In genomic region chr1:171741872-171742576, GRCh38 we compare ENCODE assay signal across 1 cellular context.
A peak's percentile ranks its signal among the peaks of the same experiment; 100 is the strongest.
TF ChIP-seq lines count a peak whose summit lies in the region.

A gene with protein sequence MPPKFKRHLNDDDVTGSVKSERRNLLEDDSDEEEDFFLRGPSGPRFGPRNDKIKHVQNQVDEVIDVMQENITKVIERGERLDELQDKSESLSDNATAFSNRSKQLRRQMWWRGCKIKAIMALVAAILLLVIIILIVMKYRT (minus strand): TSS chr1:171742065. CDS start chr1:171738414, 3,651 bp downstream.

TF ChIP-seq in H1, 55 proteins besides CTCF, POLR2A, EP300 and RAD21:
- TF ChIP-seq HDAC2 (IDR thresholded peaks at IDR 0.05; ENCODE audit: borderline replicate concordance in 1 of 2, low read depth in 2 of 2, low read length in 2 of 2): peak in 1 of 2 experiments; percentile 76; a peak in 1 of 4 replicates
- peak; percentile 98 for TF ChIP-seq SRF (IDR thresholded peaks at IDR 0.05; ENCODE audit: low read depth, low read length)
- peak; percentile 79; the same call in 1 of the 2 replicates for TF ChIP-seq EGR1 (IDR thresholded peaks at IDR 0.05; ENCODE audit: borderline replicate concordance, low read depth, low read length)
- TF ChIP-seq YY1 (IDR thresholded peaks at IDR 0.05; ENCODE audit: low read depth, low read length): peak; percentile 69; the same call in 1 of the 2 replicates
- TF ChIP-seq CHD2 (IDR thresholded peaks at IDR 0.05; ENCODE audit: low read length): no peak
- TF ChIP-seq KDM4A (IDR thresholded peaks at IDR 0.05; ENCODE audit: low read depth, low read length, severe bottlenecking): peak; percentile 62
- peak; percentile 68 to 88; a peak in 3 of 4 replicates for TF ChIP-seq SIN3A (conservative IDR thresholded peaks at IDR 0.05 in 1 of 2, IDR thresholded peaks at IDR 0.05 in 1 of 2; ENCODE audit: low read depth in 1 of 2, low read length in 2 of 2)
- TF ChIP-seq SP1 (IDR thresholded peaks at IDR 0.05; ENCODE audit: low read depth, low read length): peak; percentile 92
- TF ChIP-seq, protein P1, sequence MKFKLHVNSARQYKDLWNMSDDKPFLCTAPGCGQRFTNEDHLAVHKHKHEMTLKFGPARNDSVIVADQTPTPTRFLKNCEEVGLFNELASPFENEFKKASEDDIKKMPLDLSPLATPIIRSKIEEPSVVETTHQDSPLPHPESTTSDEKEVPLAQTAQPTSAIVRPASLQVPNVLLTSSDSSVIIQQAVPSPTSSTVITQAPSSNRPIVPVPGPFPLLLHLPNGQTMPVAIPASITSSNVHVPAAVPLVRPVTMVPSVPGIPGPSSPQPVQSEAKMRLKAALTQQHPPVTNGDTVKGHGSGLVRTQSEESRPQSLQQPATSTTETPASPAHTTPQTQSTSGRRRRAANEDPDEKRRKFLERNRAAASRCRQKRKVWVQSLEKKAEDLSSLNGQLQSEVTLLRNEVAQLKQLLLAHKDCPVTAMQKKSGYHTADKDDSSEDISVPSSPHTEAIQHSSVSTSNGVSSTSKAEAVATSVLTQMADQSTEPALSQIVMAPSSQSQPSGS (IDR thresholded peaks at IDR 0.05; ENCODE audit: low read length): no peak
- no peak for TF ChIP-seq CTBP2 (IDR thresholded peaks at IDR 0.05; ENCODE audit: borderline replicate concordance, insufficient read depth, insufficient read length, low read length)
- no peak for TF ChIP-seq TCF12 (IDR thresholded peaks at IDR 0.05; ENCODE audit: low read depth, low read length)
- TF ChIP-seq KDM1A (IDR thresholded peaks at IDR 0.05; ENCODE audit: borderline replicate concordance, low read length): no peak
- 0 out of 2 replicates have a peak, but pooled peaks have one; percentile 28 for TF ChIP-seq KDM5A (IDR thresholded peaks at IDR 0.05; ENCODE audit: low read length)
- TF ChIP-seq JUND (IDR thresholded peaks at IDR 0.05; ENCODE audit: low read length): no peak
- TF ChIP-seq SUZ12 (IDR thresholded peaks at IDR 0.05; ENCODE audit: low read length): no peak
- no peak for TF ChIP-seq CHD1 (IDR thresholded peaks at IDR 0.05; ENCODE audit: low read depth, low read length)
- peak; percentile 59 for TF ChIP-seq TAF7 (optimal IDR thresholded peaks at IDR 0.05; ENCODE audit: borderline replicate concordance, low read depth, low read length)
- TF ChIP-seq EZH2 (IDR thresholded peaks at IDR 0.05; ENCODE audit: low read depth, low read length, severe bottlenecking): no peak
- peak; percentile 67 for TF ChIP-seq TBP (IDR thresholded peaks at IDR 0.05; ENCODE audit: low read depth, low read length)
- no peak for TF ChIP-seq SIX5 (IDR thresholded peaks at IDR 0.05; ENCODE audit: low read depth, low read length)
- no peak for TF ChIP-seq BACH1 (IDR thresholded peaks at IDR 0.05; ENCODE audit: low read length)
- TF ChIP-seq HDAC6 (IDR thresholded peaks at IDR 0.05; ENCODE audit: low read depth, low read length): no peak
- peak; percentile 77 for TF ChIP-seq POLR2AphosphoS5 (IDR thresholded peaks at IDR 0.05; ENCODE audit: low read depth, low read length)
- peak; percentile 100 for TF ChIP-seq ASH2L (IDR thresholded peaks at IDR 0.05; ENCODE audit: low read length)
- TF ChIP-seq, protein P2, sequence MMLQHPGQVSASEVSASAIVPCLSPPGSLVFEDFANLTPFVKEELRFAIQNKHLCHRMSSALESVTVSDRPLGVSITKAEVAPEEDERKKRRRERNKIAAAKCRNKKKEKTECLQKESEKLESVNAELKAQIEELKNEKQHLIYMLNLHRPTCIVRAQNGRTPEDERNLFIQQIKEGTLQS (IDR thresholded peaks at IDR 0.05; ENCODE audit: insufficient read depth, low read depth, low read length): no peak
- no peak for TF ChIP-seq USF2 (IDR thresholded peaks at IDR 0.05; ENCODE audit: low read length)
- TF ChIP-seq, protein P3, sequence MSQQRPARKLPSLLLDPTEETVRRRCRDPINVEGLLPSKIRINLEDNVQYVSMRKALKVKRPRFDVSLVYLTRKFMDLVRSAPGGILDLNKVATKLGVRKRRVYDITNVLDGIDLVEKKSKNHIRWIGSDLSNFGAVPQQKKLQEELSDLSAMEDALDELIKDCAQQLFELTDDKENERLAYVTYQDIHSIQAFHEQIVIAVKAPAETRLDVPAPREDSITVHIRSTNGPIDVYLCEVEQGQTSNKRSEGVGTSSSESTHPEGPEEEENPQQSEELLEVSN (IDR thresholded peaks at IDR 0.05): 0 out of 2 replicates have a peak, but pooled peaks have one; percentile 18
- TF ChIP-seq NANOG (IDR thresholded peaks at IDR 0.05; ENCODE audit: insufficient read depth, low read depth, low read length, poor library complexity, severe bottlenecking): peak; percentile 33
- no peak for TF ChIP-seq JUN (IDR thresholded peaks at IDR 0.05; ENCODE audit: low read depth, low read length)
- TF ChIP-seq MAFK (IDR thresholded peaks at IDR 0.05; ENCODE audit: low read depth, low read length): no peak
- TF ChIP-seq ZNF274 (IDR thresholded peaks at IDR 0.05; ENCODE audit: borderline replicate concordance, extremely low read depth, low read length): no peak
- TF ChIP-seq FOSL1 (IDR thresholded peaks at IDR 0.05; ENCODE audit: insufficient read depth, low read depth, low read length): no peak
- TF ChIP-seq BRCA1 (IDR thresholded peaks at IDR 0.05; ENCODE audit: low read depth, low read length): no peak
- no peak for TF ChIP-seq POU5F1 (IDR thresholded peaks at IDR 0.05; ENCODE audit: low read depth, low read length)
- TF ChIP-seq SP4 (IDR thresholded peaks at IDR 0.05; ENCODE audit: low read length): peak; percentile 89; the same call in 1 of the 2 replicates
- TF ChIP-seq, protein P4, sequence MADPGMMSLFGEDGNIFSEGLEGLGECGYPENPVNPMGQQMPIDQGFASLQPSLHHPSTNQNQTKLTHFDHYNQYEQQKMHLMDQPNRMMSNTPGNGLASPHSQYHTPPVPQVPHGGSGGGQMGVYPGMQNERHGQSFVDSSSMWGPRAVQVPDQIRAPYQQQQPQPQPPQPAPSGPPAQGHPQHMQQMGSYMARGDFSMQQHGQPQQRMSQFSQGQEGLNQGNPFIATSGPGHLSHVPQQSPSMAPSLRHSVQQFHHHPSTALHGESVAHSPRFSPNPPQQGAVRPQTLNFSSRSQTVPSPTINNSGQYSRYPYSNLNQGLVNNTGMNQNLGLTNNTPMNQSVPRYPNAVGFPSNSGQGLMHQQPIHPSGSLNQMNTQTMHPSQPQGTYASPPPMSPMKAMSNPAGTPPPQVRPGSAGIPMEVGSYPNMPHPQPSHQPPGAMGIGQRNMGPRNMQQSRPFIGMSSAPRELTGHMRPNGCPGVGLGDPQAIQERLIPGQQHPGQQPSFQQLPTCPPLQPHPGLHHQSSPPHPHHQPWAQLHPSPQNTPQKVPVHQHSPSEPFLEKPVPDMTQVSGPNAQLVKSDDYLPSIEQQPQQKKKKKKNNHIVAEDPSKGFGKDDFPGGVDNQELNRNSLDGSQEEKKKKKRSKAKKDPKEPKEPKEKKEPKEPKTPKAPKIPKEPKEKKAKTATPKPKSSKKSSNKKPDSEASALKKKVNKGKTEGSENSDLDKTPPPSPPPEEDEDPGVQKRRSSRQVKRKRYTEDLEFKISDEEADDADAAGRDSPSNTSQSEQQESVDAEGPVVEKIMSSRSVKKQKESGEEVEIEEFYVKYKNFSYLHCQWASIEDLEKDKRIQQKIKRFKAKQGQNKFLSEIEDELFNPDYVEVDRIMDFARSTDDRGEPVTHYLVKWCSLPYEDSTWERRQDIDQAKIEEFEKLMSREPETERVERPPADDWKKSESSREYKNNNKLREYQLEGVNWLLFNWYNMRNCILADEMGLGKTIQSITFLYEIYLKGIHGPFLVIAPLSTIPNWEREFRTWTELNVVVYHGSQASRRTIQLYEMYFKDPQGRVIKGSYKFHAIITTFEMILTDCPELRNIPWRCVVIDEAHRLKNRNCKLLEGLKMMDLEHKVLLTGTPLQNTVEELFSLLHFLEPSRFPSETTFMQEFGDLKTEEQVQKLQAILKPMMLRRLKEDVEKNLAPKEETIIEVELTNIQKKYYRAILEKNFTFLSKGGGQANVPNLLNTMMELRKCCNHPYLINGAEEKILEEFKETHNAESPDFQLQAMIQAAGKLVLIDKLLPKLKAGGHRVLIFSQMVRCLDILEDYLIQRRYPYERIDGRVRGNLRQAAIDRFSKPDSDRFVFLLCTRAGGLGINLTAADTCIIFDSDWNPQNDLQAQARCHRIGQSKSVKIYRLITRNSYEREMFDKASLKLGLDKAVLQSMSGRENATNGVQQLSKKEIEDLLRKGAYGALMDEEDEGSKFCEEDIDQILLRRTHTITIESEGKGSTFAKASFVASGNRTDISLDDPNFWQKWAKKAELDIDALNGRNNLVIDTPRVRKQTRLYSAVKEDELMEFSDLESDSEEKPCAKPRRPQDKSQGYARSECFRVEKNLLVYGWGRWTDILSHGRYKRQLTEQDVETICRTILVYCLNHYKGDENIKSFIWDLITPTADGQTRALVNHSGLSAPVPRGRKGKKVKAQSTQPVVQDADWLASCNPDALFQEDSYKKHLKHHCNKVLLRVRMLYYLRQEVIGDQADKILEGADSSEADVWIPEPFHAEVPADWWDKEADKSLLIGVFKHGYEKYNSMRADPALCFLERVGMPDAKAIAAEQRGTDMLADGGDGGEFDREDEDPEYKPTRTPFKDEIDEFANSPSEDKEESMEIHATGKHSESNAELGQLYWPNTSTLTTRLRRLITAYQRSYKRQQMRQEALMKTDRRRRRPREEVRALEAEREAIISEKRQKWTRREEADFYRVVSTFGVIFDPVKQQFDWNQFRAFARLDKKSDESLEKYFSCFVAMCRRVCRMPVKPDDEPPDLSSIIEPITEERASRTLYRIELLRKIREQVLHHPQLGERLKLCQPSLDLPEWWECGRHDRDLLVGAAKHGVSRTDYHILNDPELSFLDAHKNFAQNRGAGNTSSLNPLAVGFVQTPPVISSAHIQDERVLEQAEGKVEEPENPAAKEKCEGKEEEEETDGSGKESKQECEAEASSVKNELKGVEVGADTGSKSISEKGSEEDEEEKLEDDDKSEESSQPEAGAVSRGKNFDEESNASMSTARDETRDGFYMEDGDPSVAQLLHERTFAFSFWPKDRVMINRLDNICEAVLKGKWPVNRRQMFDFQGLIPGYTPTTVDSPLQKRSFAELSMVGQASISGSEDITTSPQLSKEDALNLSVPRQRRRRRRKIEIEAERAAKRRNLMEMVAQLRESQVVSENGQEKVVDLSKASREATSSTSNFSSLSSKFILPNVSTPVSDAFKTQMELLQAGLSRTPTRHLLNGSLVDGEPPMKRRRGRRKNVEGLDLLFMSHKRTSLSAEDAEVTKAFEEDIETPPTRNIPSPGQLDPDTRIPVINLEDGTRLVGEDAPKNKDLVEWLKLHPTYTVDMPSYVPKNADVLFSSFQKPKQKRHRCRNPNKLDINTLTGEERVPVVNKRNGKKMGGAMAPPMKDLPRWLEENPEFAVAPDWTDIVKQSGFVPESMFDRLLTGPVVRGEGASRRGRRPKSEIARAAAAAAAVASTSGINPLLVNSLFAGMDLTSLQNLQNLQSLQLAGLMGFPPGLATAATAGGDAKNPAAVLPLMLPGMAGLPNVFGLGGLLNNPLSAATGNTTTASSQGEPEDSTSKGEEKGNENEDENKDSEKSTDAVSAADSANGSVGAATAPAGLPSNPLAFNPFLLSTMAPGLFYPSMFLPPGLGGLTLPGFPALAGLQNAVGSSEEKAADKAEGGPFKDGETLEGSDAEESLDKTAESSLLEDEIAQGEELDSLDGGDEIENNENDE (IDR thresholded peaks at IDR 0.05; ENCODE audit: insufficient replicate concordance, low read length): no peak
- no peak for TF ChIP-seq CBX5 (IDR thresholded peaks at IDR 0.05; ENCODE audit: low read depth, low read length)
- TF ChIP-seq RBBP5 (IDR thresholded peaks at IDR 0.05; ENCODE audit: borderline replicate concordance, low read depth, low read length): peak; percentile 95; the same call in 1 of the 2 replicates
- no peak for TF ChIP-seq RXRA (IDR thresholded peaks at IDR 0.05; ENCODE audit: insufficient read depth, low read depth, low read length)
- no peak for TF ChIP-seq TEAD4 (IDR thresholded peaks at IDR 0.05; ENCODE audit: low read depth, low read length)
- peak; percentile 83 for TF ChIP-seq TAF1 (IDR thresholded peaks at IDR 0.05; ENCODE audit: low read depth, low read length)
- no peak for TF ChIP-seq BCL11A (IDR thresholded peaks at IDR 0.05; ENCODE audit: low read depth in 2 of 2, low read length in 2 of 2)
- peak; percentile 65; the same call in 1 of the 2 replicates for TF ChIP-seq CREB1 (IDR thresholded peaks at IDR 0.05)
- no peak for TF ChIP-seq GTF2F1 (IDR thresholded peaks at IDR 0.05; ENCODE audit: borderline replicate concordance, low read depth, low read length)
- no peak for TF ChIP-seq GABPA (IDR thresholded peaks at IDR 0.05; ENCODE audit: borderline replicate concordance, insufficient read depth, low read length)
- no peak for TF ChIP-seq RFX5 (IDR thresholded peaks at IDR 0.05; ENCODE audit: borderline replicate concordance, low read depth, low read length)
- TF ChIP-seq SP2 (IDR thresholded peaks at IDR 0.05; ENCODE audit: low read length): no peak
- no peak for TF ChIP-seq CEBPB (IDR thresholded peaks at IDR 0.05; ENCODE audit: low read depth, low read length)
- no peak for TF ChIP-seq NRF1 (IDR thresholded peaks at IDR 0.05; ENCODE audit: low read depth, low read length)
- TF ChIP-seq MAX (IDR thresholded peaks at IDR 0.05): peak; percentile 43; the same call in 1 of the 2 replicates
- TF ChIP-seq SAP30 (IDR thresholded peaks at IDR 0.05; ENCODE audit: insufficient read depth, insufficient replicate concordance, low read length): peak; percentile 65
- peak; percentile 82 for TF ChIP-seq PHF8 (conservative IDR thresholded peaks at IDR 0.05; ENCODE audit: low read depth, low read length)
- no peak for TF ChIP-seq RNF2 (IDR thresholded peaks at IDR 0.05; ENCODE audit: borderline replicate concordance, low read depth, low read length, missing control alignments, poor library complexity, severe bottlenecking)
- TF ChIP-seq CBX8 (IDR thresholded peaks at IDR 0.05; ENCODE audit: borderline replicate concordance, low read depth, low read length): no peak
- TF ChIP-seq SIRT6 (IDR thresholded peaks at IDR 0.05; ENCODE audit: low read length): no peak
